ENCODE assay signal across 19 cellular contexts in genomic region chr13:34391071-34391470, GRCh38.
DNase-seq lines count a peak whose midpoint lies in the region; ATAC-seq and TF ChIP-seq lines count a peak whose summit lies in the region.
"Had no signal": no experiment of that assay in that cellular context is flagged by ENCODE, and none has a peak within 500 bp of the region (broad histone marks: within the 10 kb centered on the region; RNA-seq: fewer than 3 reads in every experiment).

No MANE protein-coding gene starts in this region.

- H3K27ac ChIP-seq in IMR-90 (ENCODE audit: insufficient read depth, low read length) (no peak overlapping the region), brain microvascular endothelial cell (no peak overlapping the region), thyroid gland (no peak overlapping the region)
- H3K27ac ChIP-seq: right atrium auricular region, vagina had no signal

- H2AFZ ChIP-seq in IMR-90 (replicated peaks; ENCODE audit: low read length, poor library complexity): no peak overlapping the region

- H2AK5ac ChIP-seq in IMR-90 (ENCODE audit: low read depth, low read length): no peak overlapping the region

- no peak overlapping the region for H3K4ac ChIP-seq in IMR-90 (ENCODE audit: low read depth, low read length)

- DNase-seq in AG10803 (ENCODE audit: low read depth) (peak; percentile 68), IMR-90 (peak; percentile 5), brain microvascular endothelial cell (peak; percentile 60), iris pigment epithelial cell (ENCODE audit: low read depth) (peak; percentile 84), MV-4-11 (lab: John Stamatoyannopoulos, UW) (no peak), OCI-M1 (lab: John Stamatoyannopoulos, UW) (no peak), thyroid gland (no peak)
- DNase-seq: activated CD4-positive, alpha-beta T cell treated with anti-CD3 and anti-CD28 coated beads for 1 hour; activated gamma-delta T cell; anterior cingulate cortex; dermis blood vessel endothelial cell; left colon; NCI-H2081; NCI-H510A; SIG-M5; T-helper 9 cell had no signal

- in situ Hi-C loops in IMR-90 (cut with MboI; ENCODE audit: low sequenced_read_pairs): no loop called here
- in situ Hi-C loops in brain microvascular endothelial cell (cut with HindIII; ENCODE audit: low pct_ligation_motif_present, low sequenced_read_pairs): no loop called here

- dilution Hi-C loops in IMR-90 (cut with HindIII; ENCODE audit: low sequenced_read_pairs, unreplicated experiment): no loop called here

- no peak overlapping the region for H2AK9ac ChIP-seq in IMR-90 (replicated peaks; ENCODE audit: low read depth, low read length, poor library complexity)

- POLR2A ChIA-PET in IMR-90 (lab: Charles Lee; ENCODE audit: unreplicated experiment): no interaction called here

- TF ChIP-seq CTCF in AG10803 (conservative IDR thresholded peaks at IDR 0.05; ENCODE audit: low read length) (no peak), IMR-90 (conservative IDR thresholded peaks at IDR 0.05; ENCODE audit: low read depth, low read length) (no peak), brain microvascular endothelial cell (IDR thresholded peaks at IDR 0.05; ENCODE audit: low read depth, low read length, missing control alignments) (no peak), thyroid gland (IDR thresholded peaks at IDR 0.05) (no peak)

- H3K4me1 ChIP-seq in IMR-90 (ENCODE audit: control insufficient read depth, insufficient read depth, low read length): no peaks in the 10 kb centered on the region
- H3K4me1 ChIP-seq in thyroid gland: no peaks in the 10 kb centered on the region
- H3K4me1 ChIP-seq: right atrium auricular region, vagina had no signal

- intact Hi-C loops in IMR-90 (cut with micrococcal nuclease): no loop called here
- intact Hi-C loops in thyroid gland (cut with DNase I): no loop called here

- no peak for ATAC-seq in IMR-90 (ENCODE audit: low read depth)
- ATAC-seq in HG03439 (IDR thresholded peaks at IDR 0.05; ENCODE audit: unreplicated experiment): no peak
- ATAC-seq: left colon had no signal

- no peak overlapping the region for H3K14ac ChIP-seq in IMR-90 (replicated peaks; ENCODE audit: low read depth, low read length)

- H2BK5ac ChIP-seq in IMR-90 (ENCODE audit: low read depth, low read length, poor library complexity, severe bottlenecking): no peak overlapping the region

- no peak overlapping the region for H3K9ac ChIP-seq in IMR-90 (ENCODE audit: low read depth, low read length)

- no peak overlapping the region for H2BK20ac ChIP-seq in IMR-90 (ENCODE audit: low read depth, low read length)

- H4K91ac ChIP-seq in IMR-90 (ENCODE audit: insufficient read depth, low read depth, low read length): no peak overlapping the region

- H4K5ac ChIP-seq in IMR-90 (ENCODE audit: low read depth, low read length): no peak overlapping the region

- H4K8ac ChIP-seq in IMR-90 (ENCODE audit: low read depth in 2 of 2, low read length in 2 of 2): no peak overlapping the region

- H3K79me1 ChIP-seq in IMR-90 (ENCODE audit: low read depth in 1 of 2, low read length in 2 of 2): no peaks in the 10 kb centered on the region

- no peak overlapping the region for H2BK120ac ChIP-seq in IMR-90 (ENCODE audit: low read depth, low read length)

- no peak overlapping the region for H3K4me2 ChIP-seq in IMR-90 (ENCODE audit: low read depth, low read length)

- no CpG with 5 or more reads among the region's 2 CpGs for WGBS in IMR-90 (ENCODE audit: extremely low coverage in 2 of 2, insufficient read length in 1 of 2), 2 experiments
- 92 to 93% methylated on average over 2 of the region's 2 CpGs for WGBS in thyroid gland, 2 donors

- BruUV-seq in IMR-90 (replicated peaks; lab: Mats Ljungman, UMichigan): no TSS peak

- CTCF ChIA-PET in IMR-90 (lab: Yijun Ruan, JAX): interaction anchor here (0.7 kb wide), 1 partner anchor 19 kb away, joined by 3 read pairs; no protein-coding TSS in a partner anchor

- H3K4me3 ChIP-seq in AG10803 (ENCODE audit: low read length) (no peak overlapping the region), IMR-90 (ENCODE audit: insufficient read depth, low read depth, low read length) (no peak overlapping the region), brain microvascular endothelial cell (ENCODE audit: low read depth, low read length) (no peak overlapping the region), thyroid gland (replicated peaks in 1 of 3) (no peak overlapping the region)
- H3K4me3 ChIP-seq: right atrium auricular region, vagina had no signal

- no peak overlapping the region for H2BK15ac ChIP-seq in IMR-90 (ENCODE audit: low read depth, low read length)

- TF ChIP-seq POLR2A in IMR-90 (IDR thresholded peaks at IDR 0.05; ENCODE audit: low read depth, low read length) (no peak), thyroid gland (IDR thresholded peaks at IDR 0.05) (no peak)

- H3K56ac ChIP-seq in IMR-90 (ENCODE audit: extremely low read depth, insufficient read depth, low read length): no peak overlapping the region

- no peak overlapping the region for H3K23ac ChIP-seq in IMR-90 (ENCODE audit: low read depth, low read length)

- no peak overlapping the region for H3K18ac ChIP-seq in IMR-90 (ENCODE audit: low read depth, low read length)

- H3K9me3 ChIP-seq in IMR-90 (ENCODE audit: control insufficient read depth, insufficient read depth, low read length) (peaks cover 4% of the 10 kb centered on the region), thyroid gland (no peaks in the 10 kb centered on the region)
- H3K9me3 ChIP-seq: vagina had no signal

- H3K27me3 ChIP-seq in IMR-90 (ENCODE audit: control insufficient read depth, insufficient read depth, low read length) (no peaks in the 10 kb centered on the region), brain microvascular endothelial cell (replicated peaks) (no peaks in the 10 kb centered on the region), thyroid gland (no peaks in the 10 kb centered on the region)
- H3K27me3 ChIP-seq: right atrium auricular region, vagina had no signal

- no peaks in the 10 kb centered on the region for H3K36me3 ChIP-seq in IMR-90 (ENCODE audit: control insufficient read depth, insufficient read depth, low read length)
- H3K36me3 ChIP-seq in brain microvascular endothelial cell (replicated peaks): no peaks in the 10 kb centered on the region
- H3K36me3 ChIP-seq in thyroid gland: no peaks in the 10 kb centered on the region
- H3K36me3 ChIP-seq: right atrium auricular region, vagina had no signal

- no peak for TF ChIP-seq RAD21 in IMR-90 (IDR thresholded peaks at IDR 0.05; ENCODE audit: low read length)

- no peaks in the 10 kb centered on the region for H3K9me1 ChIP-seq in IMR-90 (ENCODE audit: insufficient read depth, low read length)

- no peaks in the 10 kb centered on the region for H4K20me1 ChIP-seq in IMR-90 (ENCODE audit: insufficient read depth, low read length)

TF ChIP-seq in IMR-90, 13 proteins besides CTCF, POLR2A, EP300 and RAD21:
- no peak for TF ChIP-seq RCOR1 (IDR thresholded peaks at IDR 0.05; ENCODE audit: insufficient replicate concordance, low read length)
- TF ChIP-seq CHD1 (IDR thresholded peaks at IDR 0.05; ENCODE audit: low read depth, low read length): no peak
- no peak for TF ChIP-seq CEBPB (IDR thresholded peaks at IDR 0.05; ENCODE audit: low read depth, low read length)
- TF ChIP-seq FOS (IDR thresholded peaks at IDR 0.05; ENCODE audit: low read depth, low read length): no peak
- no peak for TF ChIP-seq NFE2L2 (IDR thresholded peaks at IDR 0.05; ENCODE audit: low read depth, low read length)
- TF ChIP-seq RFX5 (IDR thresholded peaks at IDR 0.05; ENCODE audit: low read depth, low read length): no peak
- no peak for TF ChIP-seq MXI1 (IDR thresholded peaks at IDR 0.05; ENCODE audit: borderline replicate concordance, low read depth, low read length)
- no peak for TF ChIP-seq USF2 (IDR thresholded peaks at IDR 0.05; ENCODE audit: low read depth, low read length)
- TF ChIP-seq MAFK (IDR thresholded peaks at IDR 0.05; ENCODE audit: low read depth, low read length): no peak
- no peak for TF ChIP-seq MAZ (IDR thresholded peaks at IDR 0.05; ENCODE audit: borderline replicate concordance, low read depth, low read length)
- TF ChIP-seq BHLHE40 (IDR thresholded peaks at IDR 0.05; ENCODE audit: low read depth, low read length): no peak
- TF ChIP-seq ELK1 (IDR thresholded peaks at IDR 0.05; ENCODE audit: borderline replicate concordance, low read depth, low read length): no peak
- no peak for TF ChIP-seq SMC3 (IDR thresholded peaks at IDR 0.05; ENCODE audit: low read depth, low read length)

Comparison
In these comparisons a context has a peak if more than half of its experiments do, and no peak if none do; other contexts are left out.
1. DNase-seq: peak in AG10803 (single experiment), IMR-90 (single experiment), brain microvascular endothelial cell (single experiment) and iris pigment epithelial cell (single experiment); none in MV-4-11 (single experiment), OCI-M1 (single experiment) and thyroid gland (0 of 2).